ENCODE assay signal across 8 cellular contexts in the genomic region with DNA sequence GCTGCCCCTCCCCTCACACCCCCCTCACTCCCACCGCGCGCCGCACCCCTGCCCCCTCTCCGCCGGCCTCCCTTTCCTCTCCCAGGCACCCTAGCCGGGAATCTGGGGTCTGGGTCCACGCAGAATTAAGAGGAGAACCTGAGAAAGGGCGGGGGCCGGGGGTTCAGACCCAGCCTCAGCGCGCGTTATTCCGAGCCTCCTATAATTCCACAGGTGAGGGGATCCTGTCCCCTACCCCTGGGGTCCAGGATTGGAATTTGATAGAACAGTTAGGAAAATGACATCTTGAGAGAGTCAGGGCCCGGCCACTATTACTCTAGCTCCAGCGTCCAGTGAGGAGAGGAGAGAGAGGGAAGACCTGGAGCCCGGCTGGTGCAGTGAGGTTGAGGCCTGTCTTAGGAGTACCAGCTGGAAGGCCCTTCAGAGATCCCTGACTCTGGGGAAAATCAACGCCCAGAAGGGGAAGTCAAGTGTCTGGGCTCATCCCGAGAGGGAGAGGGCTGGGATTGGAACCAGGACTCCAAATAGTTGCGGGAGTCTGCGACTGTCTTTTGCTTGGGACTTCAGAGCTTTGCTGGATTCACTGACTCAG. TPM values are rescaled to one million over a fixed set of nuclear protein-coding genes. Genes with fewer than 3 reads are reported as not detected.
DNase-seq lines count a peak whose midpoint lies in the region; ATAC-seq lines count a peak whose summit lies in the region.

No MANE protein-coding gene starts in this region.

- H3K27ac Mint-ChIP-seq in activated naive CD8-positive, alpha-beta T cell treated with anti-CD3 and anti-CD28 coated beads, Interleukin-2, amount 10 ng/mL, durations not matched to agents 7 days and 5 days, result peak overlapping the region; percentile 83
- peak overlapping the region; percentile 96 to 100 (median 98) for H3K27ac Mint-ChIP-seq in immature natural killer cell
- peak overlapping the region; percentile 99 for H3K27ac Mint-ChIP-seq in stimulated activated naive CD8-positive, alpha-beta T cell treated with anti-CD3 and anti-CD28 coated beads, Interleukin-15, Interleukin-2, amounts not matched to agents 100 ng/mL and 50 ng/mL, for 24 hours

- H3K4me3 Mint-ChIP-seq in activated naive CD8-positive, alpha-beta T cell treated with anti-CD3 and anti-CD28 coated beads, Interleukin-2, amount 10 ng/mL, durations not matched to agents 7 days and 5 days, result peak overlapping the region; percentile 63
- peak overlapping the region; percentile 73 to 84 (median 78) for H3K4me3 Mint-ChIP-seq in immature natural killer cell
- peak overlapping the region; percentile 73 for H3K4me3 Mint-ChIP-seq in stimulated activated naive CD8-positive, alpha-beta T cell treated with anti-CD3 and anti-CD28 coated beads, Interleukin-15, Interleukin-2, amounts not matched to agents 100 ng/mL and 50 ng/mL, for 24 hours

- peaks cover 10% of the 10 kb centered on the region for H3K36me3 Mint-ChIP-seq in activated naive CD8-positive, alpha-beta T cell treated with anti-CD3 and anti-CD28 coated beads, Interleukin-2, amount 10 ng/mL, durations not matched to agents 7 days and 5 days
- H3K36me3 Mint-ChIP-seq in immature natural killer cell, result peaks cover 0 to 4% (median 0%) of the 10 kb centered on the region in 3 donors
- peaks cover 18% of the 10 kb centered on the region for H3K36me3 Mint-ChIP-seq in stimulated activated naive CD8-positive, alpha-beta T cell treated with anti-CD3 and anti-CD28 coated beads, Interleukin-15, Interleukin-2, amounts not matched to agents 100 ng/mL and 50 ng/mL, for 24 hours (ENCODE audit: low read depth)

- H3K27me3 Mint-ChIP-seq in activated naive CD8-positive, alpha-beta T cell treated with anti-CD3 and anti-CD28 coated beads, Interleukin-2, amount 10 ng/mL, durations not matched to agents 7 days and 5 days, result no peaks in the 10 kb centered on the region
- peaks cover 34 to 50% (median 41%) of the 10 kb centered on the region in 3 donors for H3K27me3 Mint-ChIP-seq in immature natural killer cell (ENCODE audit: low read depth in 3 of 3)
- no peaks in the 10 kb centered on the region for H3K27me3 Mint-ChIP-seq in stimulated activated naive CD8-positive, alpha-beta T cell treated with anti-CD3 and anti-CD28 coated beads, Interleukin-15, Interleukin-2, amounts not matched to agents 100 ng/mL and 50 ng/mL, for 24 hours

- DNase-seq in activated T-cell treated with anti-CD3 and anti-CD28 coated beads, Interleukin-2, amount 50 U/mL, for 1 hour, result peak; percentile 61
- DNase-seq in activated T-cell treated with anti-CD3 and anti-CD28 coated beads for 4 hours (no peak), immature natural killer cell (no peak), SHP77 (lab: John Stamatoyannopoulos, UW) (no peak), GOT3 (lab: John Stamatoyannopoulos, UW) (no peak)
- DNase-seq in activated naive CD8-positive, alpha-beta T cell treated with anti-CD3 and anti-CD28 coated beads, Interleukin-2, amount 10 ng/mL, durations not matched to agents 7 days and 5 days, result no peak

- POLR2A ChIA-PET in activated naive CD8-positive, alpha-beta T cell treated with anti-CD3 and anti-CD28 coated beads, Interleukin-2, amount 10 ng/mL, durations not matched to agents 7 days and 5 days (lab: Charles Lee), result interaction anchor here (0.6 to 2.5 kb wide), 16 partner anchors 15 to 267 kb away, joined by 3 to 17 read pairs (median 4); partner anchors contain the start of genes IKZF3, LRRC3C, MIEN1 and ORMDL3

- H3K4me1 Mint-ChIP-seq in activated naive CD8-positive, alpha-beta T cell treated with anti-CD3 and anti-CD28 coated beads, Interleukin-2, amount 10 ng/mL, durations not matched to agents 7 days and 5 days, result peaks cover 52% of the 10 kb centered on the region
- H3K4me1 Mint-ChIP-seq in immature natural killer cell, result peaks cover 67 to 71% of the 10 kb centered on the region in 2 donors
- H3K4me1 Mint-ChIP-seq in stimulated activated naive CD8-positive, alpha-beta T cell treated with anti-CD3 and anti-CD28 coated beads, Interleukin-15, Interleukin-2, amounts not matched to agents 100 ng/mL and 50 ng/mL, for 24 hours (ENCODE audit: low read depth), result peaks cover 80% of the 10 kb centered on the region

- no peak for ATAC-seq in activated naive CD8-positive, alpha-beta T cell treated with anti-CD3 and anti-CD28 coated beads, Interleukin-2, amount 10 ng/mL, durations not matched to agents 7 days and 5 days (ENCODE audit: low read depth)
- ATAC-seq in GM21447 (IDR thresholded peaks at IDR 0.05; ENCODE audit: unreplicated experiment), result no peak

- no peaks in the 10 kb centered on the region for H3K9me3 Mint-ChIP-seq in activated naive CD8-positive, alpha-beta T cell treated with anti-CD3 and anti-CD28 coated beads, Interleukin-2, amount 10 ng/mL, durations not matched to agents 7 days and 5 days
- H3K9me3 Mint-ChIP-seq in immature natural killer cell, result no peaks in the 10 kb centered on the region
- no peaks in the 10 kb centered on the region for H3K9me3 Mint-ChIP-seq in stimulated activated naive CD8-positive, alpha-beta T cell treated with anti-CD3 and anti-CD28 coated beads, Interleukin-15, Interleukin-2, amounts not matched to agents 100 ng/mL and 50 ng/mL, for 24 hours

RNA-seq across cellular contexts. Expression of gene GRB7, which starts 17.3 kb away (rescaled TPM):
- total RNA-seq in activated naive CD8-positive, alpha-beta T cell treated with anti-CD3 and anti-CD28 coated beads, Interleukin-2, amount 10 ng/mL, durations not matched to agents 7 days and 5 days, result under 1 TPM; 0.37 to 0.61 TPM
- not detected for polyA plus RNA-seq in immature natural killer cell

RNA-seq across cellular contexts. Expression of gene MIEN1, which starts 24.7 kb away (rescaled TPM):
- 10 to 100 TPM; 38.1 to 38.6 TPM for total RNA-seq in activated naive CD8-positive, alpha-beta T cell treated with anti-CD3 and anti-CD28 coated beads, Interleukin-2, amount 10 ng/mL, durations not matched to agents 7 days and 5 days
- 100 to 1,000 TPM; 181 to 197 (median 181) TPM for polyA plus RNA-seq in immature natural killer cell

RNA-seq across cellular contexts. Expression of gene ERBB2, which starts 55.2 kb away (rescaled TPM):
- total RNA-seq in activated naive CD8-positive, alpha-beta T cell treated with anti-CD3 and anti-CD28 coated beads, Interleukin-2, amount 10 ng/mL, durations not matched to agents 7 days and 5 days, result 1 to 10 TPM; 6.4 to 6.6 TPM
- 10 to 100 TPM; 14.5 to 49.2 (median 25.2) TPM for polyA plus RNA-seq in immature natural killer cell
